ENCODE assay signal across 7 cellular contexts in genomic region chrX:39458779-39459178, GRCh38.
"Had no signal": no experiment of that assay in that cellular context is flagged by ENCODE, and none has a peak within 500 bp of the region (broad histone marks: within the 10 kb centered on the region; RNA-seq: fewer than 3 reads in every experiment).

No MANE protein-coding gene starts in this region.

- H3K36me3 Mint-ChIP-seq: IgD-negative memory B cell had no signal

- FAIRE-seq: HepG2, HTR-8/SVneo, K562 had no signal

- H3K4me3 ChIP-seq: K562 had no signal

- H3K27ac Mint-ChIP-seq: IgD-negative memory B cell had no signal

- H3K4me3 Mint-ChIP-seq: IgD-negative memory B cell had no signal

- H3K4me1 Mint-ChIP-seq: IgD-negative memory B cell had no signal

- H3K27ac ChIP-seq: HL-60 had no signal

- DNase-seq: IMR-90, KBM-7 had no signal

- ATAC-seq: HepG2, K562 had no signal
